12 cellular contexts compared by ENCODE assay signal in the genomic region with DNA sequence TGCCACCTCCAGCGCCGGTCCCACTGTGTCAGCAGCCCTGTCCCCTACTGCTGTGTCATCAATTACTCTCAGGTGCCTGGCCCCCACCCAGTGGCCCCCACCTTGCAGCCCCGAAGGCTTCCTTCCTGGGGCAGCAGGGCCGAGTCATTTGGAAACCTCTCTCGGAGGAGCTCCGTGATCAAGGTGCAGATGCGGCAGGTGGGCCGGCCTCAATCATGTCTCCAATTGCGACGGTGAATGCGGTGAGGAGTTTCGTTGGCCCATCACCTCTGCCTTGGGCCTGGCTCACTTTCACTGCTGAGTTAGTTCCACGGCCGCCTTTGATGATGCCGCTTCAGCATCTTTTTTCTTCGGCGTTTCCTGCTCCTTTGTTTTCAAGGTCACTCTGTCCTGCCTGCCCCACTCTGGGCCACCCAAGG. TPM values are rescaled to one million over a fixed set of nuclear protein-coding genes. Genes with fewer than 3 reads are reported as not detected.
DNase-seq lines count a peak whose midpoint lies in the region; ATAC-seq lines count a peak whose summit lies in the region.
"Had no signal": no experiment of that assay in that cellular context is flagged by ENCODE, and none has a peak within 500 bp of the region (broad histone marks: within the 10 kb centered on the region; RNA-seq: fewer than 3 reads in every experiment).

No MANE protein-coding gene starts in this region.

- H3K27me3 Mint-ChIP-seq in activated naive CD8-positive, alpha-beta T cell treated with anti-CD3 and anti-CD28 coated beads, Interleukin-2, amount 10 ng/mL, durations not matched to agents 7 days and 5 days: no peaks in the 10 kb centered on the region

- POLR2A ChIA-PET in activated naive CD8-positive, alpha-beta T cell treated with anti-CD3 and anti-CD28 coated beads, Interleukin-2, amount 10 ng/mL, durations not matched to agents 7 days and 5 days (lab: Charles Lee): interaction anchor here (0.9 to 2.5 kb wide), 4 partner anchors 17 to 82 kb away, joined by 3 to 19 read pairs (median 6); partner anchors contain the start of gene DDX6

- peak overlapping the region; percentile 34 for H3K4me3 Mint-ChIP-seq in activated naive CD8-positive, alpha-beta T cell treated with anti-CD3 and anti-CD28 coated beads, Interleukin-2, amount 10 ng/mL, durations not matched to agents 7 days and 5 days
- H3K4me3 Mint-ChIP-seq: brain, H9 had no signal

- ATAC-seq in GM21390 (IDR thresholded peaks at IDR 0.05; ENCODE audit: unreplicated experiment) (peak; percentile 41), left ventricle myocardium superior (no peak), HG03432 (IDR thresholded peaks at IDR 0.05; ENCODE audit: unreplicated experiment) (no peak)
- ATAC-seq in activated naive CD8-positive, alpha-beta T cell treated with anti-CD3 and anti-CD28 coated beads, Interleukin-2, amount 10 ng/mL, durations not matched to agents 7 days and 5 days (ENCODE audit: low read depth): no peak

- intact Hi-C loops in left ventricle myocardium superior (cut with micrococcal nuclease): no loop called here

- peaks cover 56% of the 10 kb centered on the region for H3K4me1 Mint-ChIP-seq in activated naive CD8-positive, alpha-beta T cell treated with anti-CD3 and anti-CD28 coated beads, Interleukin-2, amount 10 ng/mL, durations not matched to agents 7 days and 5 days

- peak overlapping the region; percentile 76 for H3K27ac Mint-ChIP-seq in activated naive CD8-positive, alpha-beta T cell treated with anti-CD3 and anti-CD28 coated beads, Interleukin-2, amount 10 ng/mL, durations not matched to agents 7 days and 5 days
- H3K27ac Mint-ChIP-seq: H9 had no signal

- peak; percentile 35 to 96 (median 52) for DNase-seq in T-helper 2 cell
- no peak for DNase-seq in activated naive CD8-positive, alpha-beta T cell treated with anti-CD3 and anti-CD28 coated beads, Interleukin-2, amount 10 ng/mL, durations not matched to agents 7 days and 5 days
- peak; percentile 75 for DNase-seq in stimulated activated CD8-positive, alpha-beta memory T cell treated with anti-CD3 and anti-CD28 coated beads, Interleukin-4, amount 100 ng/mL, for 48 hours
- no peak for DNase-seq in hepatic stellate cell (ENCODE audit: low spot score)
- no peak for DNase-seq in left ventricle myocardium superior
- DNase-seq: H9, NCI-H345, SW 1271 had no signal

- H3K9me3 Mint-ChIP-seq in activated naive CD8-positive, alpha-beta T cell treated with anti-CD3 and anti-CD28 coated beads, Interleukin-2, amount 10 ng/mL, durations not matched to agents 7 days and 5 days: peaks cover 2% of the 10 kb centered on the region
- H3K9me3 Mint-ChIP-seq: brain, H9 had no signal

- H3K36me3 Mint-ChIP-seq in activated naive CD8-positive, alpha-beta T cell treated with anti-CD3 and anti-CD28 coated beads, Interleukin-2, amount 10 ng/mL, durations not matched to agents 7 days and 5 days: peaks cover 1% of the 10 kb centered on the region
- H3K36me3 Mint-ChIP-seq: brain had no signal

RNA-seq across cellular contexts. Expression of gene CXCR5, which starts 11.3 kb away (rescaled TPM):
- 1 to 10 TPM; 1.9 to 2.2 TPM for total RNA-seq in activated naive CD8-positive, alpha-beta T cell treated with anti-CD3 and anti-CD28 coated beads, Interleukin-2, amount 10 ng/mL, durations not matched to agents 7 days and 5 days
- total RNA-seq in left ventricle myocardium superior: not detected
- total RNA-seq: temporal lobe had no signal

RNA-seq across cellular contexts. Expression of gene BCL9L, which starts 53.3 kb away (rescaled TPM):
- total RNA-seq in activated naive CD8-positive, alpha-beta T cell treated with anti-CD3 and anti-CD28 coated beads, Interleukin-2, amount 10 ng/mL, durations not matched to agents 7 days and 5 days: 100 to 1,000 TPM; 116 to 128 TPM
- total RNA-seq in left ventricle myocardium superior: 44.7 TPM

Comparison
In these comparisons a context has a peak if more than half of its experiments do, and no peak if none do; other contexts are left out.
1. DNase-seq: peak in T-helper 2 cell (5 of 5) and stimulated activated CD8-positive, alpha-beta memory T cell treated with anti-CD3 and anti-CD28 coated beads, Interleukin-4, amount 100 ng/mL, for 48 hours (single experiment); none in activated naive CD8-positive, alpha-beta T cell treated with anti-CD3 and anti-CD28 coated beads, Interleukin-2, amount 10 ng/mL, durations not matched to agents 7 days and 5 days (single experiment), hepatic stellate cell (single experiment) and left ventricle myocardium superior (single experiment).